In the genomic region with DNA sequence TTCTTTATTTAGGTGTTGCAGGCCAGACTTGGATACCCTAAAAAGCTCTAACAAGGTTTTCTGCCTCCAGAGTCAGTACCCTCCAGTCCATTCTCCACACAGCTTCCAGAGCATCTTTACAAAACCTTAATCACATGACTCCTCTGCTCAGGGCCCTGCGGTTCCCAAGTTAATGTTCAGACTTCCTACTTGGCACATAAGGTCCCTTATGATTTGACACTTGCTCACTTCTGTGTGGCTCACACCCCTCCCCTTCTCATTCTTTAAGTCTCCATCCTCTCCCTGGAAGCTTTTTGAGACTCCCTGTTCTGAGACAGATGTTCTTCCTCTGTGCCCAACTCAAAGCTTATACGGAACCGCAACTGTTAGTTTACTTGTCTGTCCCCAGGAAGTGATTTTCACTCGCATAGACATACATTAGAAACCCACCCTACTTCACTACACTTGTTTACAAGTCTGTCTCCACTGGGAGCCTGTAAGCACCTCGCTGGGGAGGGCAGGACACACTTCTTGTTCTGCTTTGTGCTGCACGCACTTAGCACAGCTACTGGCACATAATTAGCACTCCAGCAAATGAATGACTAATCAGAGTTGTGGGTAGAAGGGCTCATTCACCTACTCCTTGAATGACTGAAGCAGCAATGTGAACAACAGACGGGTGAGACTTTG, we compare ENCODE assay signal across 11 cellular contexts.
DNase-seq lines count a peak whose midpoint lies in the region; ATAC-seq and TF ChIP-seq lines count a peak whose summit lies in the region.
"Had no signal": no experiment of that assay in that cellular context is flagged by ENCODE, and none has a peak within 500 bp of the region (broad histone marks: within the 10 kb centered on the region; RNA-seq: fewer than 3 reads in every experiment).

No MANE protein-coding gene starts in this region.

- DNase-seq in activated T-cell treated with anti-CD3 and anti-CD28 coated beads, Interleukin-2, amount 50 U/mL, for 48 hours: peak; percentile 33 to 39
- DNase-seq in omental fat pad (ENCODE audit: low spot score) (no peak), SHP77 (lab: John Stamatoyannopoulos, UW) (no peak), mesenteric fat pad (ENCODE audit: low spot score) (no peak), heart right ventricle (no peak)
- DNase-seq: activated naive CD4-positive, alpha-beta T cell; NCI-H526 treated with DMSO at 0.1 percent for 48 hours; uterus had no signal

- H3K27ac ChIP-seq in DOHH2 (ENCODE audit: low read depth, low read length) (no peak overlapping the region), heart right ventricle (no peak overlapping the region)
- H3K27ac ChIP-seq: uterus had no signal

- ATAC-seq in GM19372 (IDR thresholded peaks at IDR 0.05; ENCODE audit: low read depth, unreplicated experiment) (peak; percentile 72), HG03196 (IDR thresholded peaks at IDR 0.05; ENCODE audit: unreplicated experiment) (peak; percentile 65), omental fat pad (ENCODE audit: low FRiP score) (no peak), heart right ventricle (no peak)

- no peaks in the 10 kb centered on the region for H3K79me2 ChIP-seq in DOHH2 (ENCODE audit: control insufficient read depth, low read length)

- TF ChIP-seq CTCF in DOHH2 (IDR thresholded peaks at IDR 0.05; ENCODE audit: low read depth, low read length, poor library complexity, severe bottlenecking) (no peak), omental fat pad (IDR thresholded peaks at IDR 0.05) (no peak), heart right ventricle (IDR thresholded peaks at IDR 0.05) (no peak)

- H3K4me3 ChIP-seq in DOHH2 (ENCODE audit: low read length) (no peak overlapping the region), heart right ventricle (no peak overlapping the region)
- H3K4me3 ChIP-seq: uterus had no signal

- H3K9me3 ChIP-seq in DOHH2 (ENCODE audit: control insufficient read depth, insufficient read depth, low read length) (no peaks in the 10 kb centered on the region), heart right ventricle (no peaks in the 10 kb centered on the region)
- H3K9me3 ChIP-seq: uterus had no signal

- H3K36me3 ChIP-seq in DOHH2 (ENCODE audit: control insufficient read depth, low read length) (no peaks in the 10 kb centered on the region), heart right ventricle (no peaks in the 10 kb centered on the region)
- H3K36me3 ChIP-seq: uterus had no signal

- no peaks in the 10 kb centered on the region for H3K9me2 ChIP-seq in DOHH2 (replicated peaks; ENCODE audit: control insufficient read depth, low read length)

- H3K27me3 ChIP-seq in DOHH2 (ENCODE audit: control insufficient read depth, low read length) (no peaks in the 10 kb centered on the region), heart right ventricle (peaks cover 0 to 26% (median 5%) of the 10 kb centered on the region in 7 donors)
- H3K27me3 ChIP-seq: uterus had no signal

- peaks cover 11% of the 10 kb centered on the region for H3K4me1 ChIP-seq in DOHH2 (ENCODE audit: control insufficient read depth, low read length)
- H3K4me1 ChIP-seq in heart right ventricle: no peaks in the 10 kb centered on the region
- H3K4me1 ChIP-seq: uterus had no signal

- intact Hi-C loops in heart right ventricle (cut with DNase I): no loop called here

- H3K4me2 ChIP-seq in DOHH2 (ENCODE audit: low read length): peak overlapping the region; percentile 15

- no peaks in the 10 kb centered on the region for H4K20me1 ChIP-seq in DOHH2 (ENCODE audit: control insufficient read depth, insufficient read depth, low read depth, low read length)

- no peaks in the 10 kb centered on the region for H3F3A ChIP-seq in DOHH2 (ENCODE audit: control insufficient read depth, insufficient read depth)

- WGBS in heart right ventricle, 2 donors: 73 to 75% methylated on average over 7 of the region's 7 CpGs

Comparison
In these comparisons a context has a peak if more than half of its experiments do, and no peak if none do; other contexts are left out.
1. ATAC-seq: peak in GM19372 (single experiment) and HG03196 (single experiment); none in omental fat pad (single experiment) and heart right ventricle (0 of 8).
2. DNase-seq: peak in activated T-cell treated with anti-CD3 and anti-CD28 coated beads, Interleukin-2, amount 50 U/mL, for 48 hours (2 of 2); none in omental fat pad (single experiment), SHP77 (0 of 2), mesenteric fat pad (single experiment) and heart right ventricle (0 of 2).